ENCODE assay signal across 1 cellular context in genomic region chr1:161421456-161421855, GRCh38.
TF ChIP-seq lines count a peak whose summit lies in the region.

No MANE protein-coding gene starts in this region.

TF ChIP-seq in HepG2, 621 proteins besides CTCF, POLR2A, EP300 and RAD21 (continued from another document):
- TF ChIP-seq HMGXB3 (CRISPR knock-in tag; IDR thresholded peaks at IDR 0.05; ENCODE audit: borderline replicate concordance), result no peak
- no peak for TF ChIP-seq ZBTB42 (CRISPR knock-in tag; IDR thresholded peaks at IDR 0.05)
TF ChIP-seq in HepG2: peak in this region for 0.
